In the genomic region with DNA sequence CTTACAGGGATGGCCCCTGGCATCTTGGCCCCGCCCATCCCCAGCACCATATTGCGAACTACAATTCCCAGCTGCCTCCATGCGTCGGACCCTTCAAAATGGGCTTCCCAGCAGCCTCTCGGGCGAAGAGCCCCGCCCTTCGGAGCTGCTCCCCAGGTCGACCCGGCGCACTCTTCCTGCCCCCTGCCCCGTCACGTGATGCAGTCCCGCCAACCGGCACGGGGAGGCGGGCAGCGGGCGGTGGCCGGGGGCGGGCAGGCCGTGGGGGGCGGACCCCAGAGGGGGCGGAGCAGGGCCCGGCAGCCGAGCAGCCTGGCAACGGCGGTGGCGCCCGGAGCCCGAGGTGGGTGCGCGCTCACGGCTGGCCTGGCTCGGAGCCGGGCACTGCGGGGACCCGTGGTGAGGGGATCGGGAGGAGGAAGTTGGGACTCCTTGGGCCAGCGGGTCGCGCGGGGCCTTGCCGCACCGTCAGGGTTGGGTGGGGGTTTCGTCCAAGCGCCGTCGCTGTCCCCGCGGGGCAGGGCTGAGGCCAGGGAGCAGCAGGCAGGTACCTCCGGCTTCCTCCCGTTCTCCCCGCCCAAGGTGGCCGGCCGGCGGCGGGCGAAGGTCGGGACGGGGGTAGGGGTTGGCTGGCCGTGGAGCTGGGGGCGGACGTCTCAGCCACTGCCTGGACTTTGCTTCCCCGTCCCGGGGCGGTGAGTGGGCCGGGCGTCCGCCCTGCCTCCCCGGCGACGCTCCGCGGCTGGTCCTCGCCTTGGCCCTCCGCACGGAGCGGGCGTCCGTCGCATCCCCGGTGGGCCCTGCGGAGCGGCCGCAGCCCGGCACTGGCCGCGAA, we compare ENCODE assay signal across 8 cellular contexts. TPM values are rescaled to one million over a fixed set of nuclear protein-coding genes. Genes with fewer than 3 reads are reported as not detected.
A peak's percentile ranks its signal among the peaks of the same experiment; 100 is the strongest.
DNase-seq lines count a peak whose midpoint lies in the region; ATAC-seq and TF ChIP-seq lines count a peak whose summit lies in the region.

A gene (plus strand): TSS at position 302 of the 835 bp plus-strand sequence. CDS start 23,994 bp downstream, outside the sequence.

- intact Hi-C loops in left lung (cut with DNase I), result no loop called here

- H3K36me3 ChIP-seq in CD4-positive, CD25-positive, alpha-beta regulatory T cell (ENCODE audit: control insufficient read depth, insufficient read depth, low read length), result no peaks in the 10 kb centered on the region
- no peaks in the 10 kb centered on the region for H3K36me3 ChIP-seq in left lung

- H3K27me3 Mint-ChIP-seq in CD4-positive, CD25-positive, alpha-beta regulatory T cell, result no peaks in the 10 kb centered on the region

- H3K4me3 ChIP-seq in CD4-positive, CD25-positive, alpha-beta regulatory T cell (ENCODE audit: low read depth, low read length), result peak within 1 kb of the TSS; percentile 86
- H3K4me3 ChIP-seq in left lung, result peak within 1 kb of the TSS; percentile 49 to 68

- H3K27ac ChIP-seq in CD4-positive, CD25-positive, alpha-beta regulatory T cell (ENCODE audit: insufficient read depth, low read length, poor library complexity, severe bottlenecking), result peak within 1 kb of the TSS; percentile 79
- peak within 1 kb of the TSS; percentile 83 to 93 for H3K27ac ChIP-seq in left lung

- no peak for TF ChIP-seq CTCF in left lung (IDR thresholded peaks at IDR 0.05)

- H3K27me3 ChIP-seq in CD4-positive, CD25-positive, alpha-beta regulatory T cell (ENCODE audit: control insufficient read depth, insufficient read depth, low read length), result no peaks in the 10 kb centered on the region
- no peaks in the 10 kb centered on the region for H3K27me3 ChIP-seq in left lung

- peak within 1 kb of the TSS; percentile 83 to 95 (median 92) for H3K4me3 Mint-ChIP-seq in CD4-positive, CD25-positive, alpha-beta regulatory T cell

- peak; percentile 85 to 94 (median 89) for DNase-seq in CD4-positive, CD25-positive, alpha-beta regulatory T cell
- DNase-seq in NCI-H82 (lab: John Stamatoyannopoulos, UW) (peak; percentile 98), dermis blood vessel endothelial cell (peak; percentile 95), left lung (peak; percentile 96)
- DNase-seq in activated CD4-positive, alpha-beta T cell treated with anti-CD3 and anti-CD28 coated beads, Interleukin-2, amount 50 U/mL, for 48 hours, result peak; percentile 88 to 90
- DNase-seq in stimulated activated CD4-positive, alpha-beta T cell treated with anti-CD3 and anti-CD28 coated beads, Interleukin-2, amount 100 ng/mL, for 4 hours (ENCODE audit: low read depth), result peak; percentile 88

- no peaks in the 10 kb centered on the region for H3K9me3 Mint-ChIP-seq in CD4-positive, CD25-positive, alpha-beta regulatory T cell

- H3K9me3 ChIP-seq in CD4-positive, CD25-positive, alpha-beta regulatory T cell (ENCODE audit: control insufficient read depth in 2 of 2, low read length in 2 of 2), result no peaks in the 10 kb centered on the region
- H3K9me3 ChIP-seq in left lung, result no peaks in the 10 kb centered on the region

- peak within 1 kb of the TSS; percentile 71 to 91 (median 90) for H3K27ac Mint-ChIP-seq in CD4-positive, CD25-positive, alpha-beta regulatory T cell

- peak; percentile 88 to 92 for ATAC-seq in CD4-positive, CD25-positive, alpha-beta regulatory T cell (ENCODE audit: low read depth in 2 of 2)
- ATAC-seq in GM19452 (IDR thresholded peaks at IDR 0.05; ENCODE audit: unreplicated experiment), result peak; percentile 91
- ATAC-seq in HG03575 (IDR thresholded peaks at IDR 0.05; ENCODE audit: extremely low read depth, insufficient number of reproducible peaks, low FRiP score, unreplicated experiment), result peak; percentile 72
- ATAC-seq in left lung, result peak; percentile 95

- H3K36me3 Mint-ChIP-seq in CD4-positive, CD25-positive, alpha-beta regulatory T cell, result no peaks in the 10 kb centered on the region

- peaks cover 20 to 46% (median 34%) of the 10 kb centered on the region in 4 donors for H3K4me1 Mint-ChIP-seq in CD4-positive, CD25-positive, alpha-beta regulatory T cell

- peaks cover 38% of the 10 kb centered on the region for H3K4me1 ChIP-seq in CD4-positive, CD25-positive, alpha-beta regulatory T cell (ENCODE audit: control insufficient read depth, insufficient read depth, low read length, poor library complexity, severe bottlenecking)
- peaks cover 0 to 38% of the 10 kb centered on the region in 2 donors for H3K4me1 ChIP-seq in left lung

RNA-seq across cellular contexts. Expression of the gene that starts here (rescaled TPM):
- total RNA-seq in CD4-positive, CD25-positive, alpha-beta regulatory T cell, result 31.9 TPM
- 10 to 100 TPM; 19.3 to 23.2 (median 21.8) TPM for polyA plus RNA-seq in CD4-positive, CD25-positive, alpha-beta regulatory T cell
- 16.7 and 23.5 TPM in 2 replicates for total RNA-seq in dermis blood vessel endothelial cell
- 10 to 100 TPM; 16.7 to 21.9 TPM for total RNA-seq in left lung

Comparison
In these comparisons a context has a peak if more than half of its experiments do, and no peak if none do; other contexts are left out.
1. Peak in every context shown above with its lines: DNase-seq, ATAC-seq, H3K4me3 ChIP-seq and H3K27ac ChIP-seq.